22 cellular contexts compared by ENCODE assay signal in genomic region chr22:28254396-28254795, GRCh38.
"Had no signal": no experiment of that assay in that cellular context is flagged by ENCODE, and none has a peak within 500 bp of the region (broad histone marks: within the 10 kb centered on the region; RNA-seq: fewer than 3 reads in every experiment).

No MANE protein-coding gene starts in this region.

- DNase-seq: effector memory CD4-positive, alpha-beta T cell; foreskin fibroblast; glutamatergic neuron; islet precursor cell; left cardiac atrium; mucosa of descending colon; naive thymus-derived CD8-positive, alpha-beta T cell; ovary; sigmoid colon; stimulated activated CD4-positive, alpha-beta T cell treated with anti-CD3 and anti-CD28 coated beads, Interleukin-2, amount 100 ng/mL, for 24 hours; stimulated activated CD4-positive, alpha-beta T cell treated with anti-CD3 and anti-CD28 coated beads, Interleukin-4, amount 100 ng/mL, for 4 hours; stimulated activated naive B cell treated with anti-CD40 and anti-IgM and Interleukin-4, amounts not matched to agents 10 μg/mL and 1 μg/mL and 100 μg/mL, for 72 hours; stimulated activated naive CD8-positive, alpha-beta T cell treated with anti-CD3 and anti-CD28 coated beads, Interleukin-15, amount 100 ng/mL, for 72 hours; testis; upper lobe of right lung had no signal

- H3K4me3 ChIP-seq: gastroesophageal sphincter, mucosa of descending colon, ovary, right atrium auricular region, sigmoid colon, skin epidermis, testis, tibial nerve, upper lobe of right lung, vagina had no signal

- H3K27me3 Mint-ChIP-seq: stimulated activated naive B cell treated with anti-CD40 and anti-IgM and Interleukin-4, amounts not matched to agents 10 μg/mL and 1 μg/mL and 100 μg/mL, for 72 hours; stimulated activated naive CD8-positive, alpha-beta T cell treated with anti-CD3 and anti-CD28 coated beads, Interleukin-15, amount 100 ng/mL, for 72 hours had no signal

- H3K9me3 Mint-ChIP-seq: neural crest cell; stimulated activated naive B cell treated with anti-CD40 and anti-IgM and Interleukin-4, amounts not matched to agents 10 μg/mL and 1 μg/mL and 100 μg/mL, for 72 hours; stimulated activated naive CD8-positive, alpha-beta T cell treated with anti-CD3 and anti-CD28 coated beads, Interleukin-15, amount 100 ng/mL, for 72 hours had no signal

- H3K36me3 Mint-ChIP-seq: stimulated activated naive B cell treated with anti-CD40 and anti-IgM and Interleukin-4, amounts not matched to agents 10 μg/mL and 1 μg/mL and 100 μg/mL, for 72 hours had no signal

- H3K27me3 ChIP-seq: gastroesophageal sphincter, ovary, right atrium auricular region, sigmoid colon, testis, tibial nerve, upper lobe of right lung, vagina had no signal

- H3K27ac Mint-ChIP-seq: naive thymus-derived CD8-positive, alpha-beta T cell; stimulated activated naive B cell treated with anti-CD40 and anti-IgM and Interleukin-4, amounts not matched to agents 10 μg/mL and 1 μg/mL and 100 μg/mL, for 72 hours had no signal

- H3K4me1 ChIP-seq: testis, upper lobe of right lung had no signal

- H3K9me3 ChIP-seq: gastroesophageal sphincter, mucosa of descending colon, ovary, right atrium auricular region, sigmoid colon, testis, tibial nerve, upper lobe of right lung, vagina had no signal

- ATAC-seq: esophagus mucosa; gastroesophageal sphincter; left cardiac atrium; naive thymus-derived CD8-positive, alpha-beta T cell; stimulated activated naive B cell treated with anti-CD40 and anti-IgM and Interleukin-4, amounts not matched to agents 10 μg/mL and 1 μg/mL and 100 μg/mL, for 72 hours; stimulated activated naive CD8-positive, alpha-beta T cell treated with anti-CD3 and anti-CD28 coated beads, Interleukin-15, amount 100 ng/mL, for 72 hours; upper lobe of right lung had no signal

- H3K4me3 Mint-ChIP-seq: naive thymus-derived CD8-positive, alpha-beta T cell; neural crest cell; stimulated activated naive B cell treated with anti-CD40 and anti-IgM and Interleukin-4, amounts not matched to agents 10 μg/mL and 1 μg/mL and 100 μg/mL, for 72 hours; stimulated activated naive CD8-positive, alpha-beta T cell treated with anti-CD3 and anti-CD28 coated beads, Interleukin-15, amount 100 ng/mL, for 72 hours had no signal

- H3K36me3 ChIP-seq: gastroesophageal sphincter, ovary, right atrium auricular region, sigmoid colon, tibial nerve, upper lobe of right lung, vagina had no signal

- H3K27ac ChIP-seq: gastroesophageal sphincter, ovary, right atrium auricular region, sigmoid colon, skin epidermis, testis, tibial nerve, upper lobe of right lung, vagina had no signal

- H3K4me1 Mint-ChIP-seq: naive thymus-derived CD8-positive, alpha-beta T cell; stimulated activated naive B cell treated with anti-CD40 and anti-IgM and Interleukin-4, amounts not matched to agents 10 μg/mL and 1 μg/mL and 100 μg/mL, for 72 hours; stimulated activated naive CD8-positive, alpha-beta T cell treated with anti-CD3 and anti-CD28 coated beads, Interleukin-15, amount 100 ng/mL, for 72 hours had no signal
